In the genomic region with DNA sequence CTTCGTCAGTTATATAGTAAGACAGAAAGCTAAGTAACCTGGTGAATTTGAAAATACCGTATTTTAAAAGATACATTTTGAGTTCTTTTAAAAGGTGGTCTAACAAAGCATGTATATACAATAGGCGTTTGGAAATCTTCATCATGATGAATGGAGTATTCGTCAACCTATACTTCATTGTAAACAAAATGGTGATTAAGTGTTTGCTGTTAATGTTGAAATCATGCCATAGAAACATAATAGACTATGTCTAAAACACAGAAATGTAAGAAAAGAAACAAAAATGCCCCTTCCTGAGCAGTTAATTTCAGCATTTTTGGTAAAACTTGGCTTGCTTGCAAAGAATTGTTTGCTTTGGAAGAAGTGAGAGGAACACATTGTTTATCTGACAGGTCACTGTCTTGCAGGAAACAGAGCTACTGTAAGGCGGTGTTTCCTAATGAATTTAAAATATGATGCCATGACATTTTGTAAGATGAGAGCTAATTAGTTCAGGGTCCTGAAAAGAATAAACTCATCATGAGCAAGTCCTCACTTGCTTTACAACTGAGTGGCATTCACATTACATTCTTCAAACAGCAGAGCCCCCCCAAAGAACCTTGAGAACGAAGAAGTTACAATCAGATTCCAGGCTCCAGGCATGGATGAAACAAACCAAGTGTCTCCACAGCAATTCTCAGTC, we compare ENCODE assay signal across 1 cellular context.
TF ChIP-seq lines count a peak whose summit lies in the region.

No MANE protein-coding gene starts in this region.

TF ChIP-seq in HepG2, 621 proteins besides CTCF, POLR2A, EP300 and RAD21:
- TF ChIP-seq CREM (IDR thresholded peaks at IDR 0.05) (no peak), CREM (CRISPR knock-in tag; IDR thresholded peaks at IDR 0.05) (no peak), SRSF9 (IDR thresholded peaks at IDR 0.05; ENCODE audit: borderline replicate concordance, insufficient read depth, low read depth, low read length, poor library complexity, severe bottlenecking) (no peak), NFE2 (CRISPR knock-in tag; IDR thresholded peaks at IDR 0.05) (no peak), ATF7-NPFF (CRISPR knock-in tag; IDR thresholded peaks at IDR 0.05; ENCODE audit: low read depth) (no peak), SMAD3 (CRISPR knock-in tag; IDR thresholded peaks at IDR 0.05) (no peak), TBL1XR1 (IDR thresholded peaks at IDR 0.05; ENCODE audit: borderline replicate concordance, low read length, partially characterized antibody) (no peak), HNRNPUL1 (IDR thresholded peaks at IDR 0.05; ENCODE audit: low read depth, low read length) (no peak), RFXAP (CRISPR knock-in tag; IDR thresholded peaks at IDR 0.05; ENCODE audit: borderline replicate concordance) (no peak), DPF2 (CRISPR knock-in tag; IDR thresholded peaks at IDR 0.05; ENCODE audit: borderline replicate concordance, low read depth) (no peak), SPEN (CRISPR knock-in tag; IDR thresholded peaks at IDR 0.05; ENCODE audit: low read depth) (no peak)
- TF ChIP-seq, protein P1, sequence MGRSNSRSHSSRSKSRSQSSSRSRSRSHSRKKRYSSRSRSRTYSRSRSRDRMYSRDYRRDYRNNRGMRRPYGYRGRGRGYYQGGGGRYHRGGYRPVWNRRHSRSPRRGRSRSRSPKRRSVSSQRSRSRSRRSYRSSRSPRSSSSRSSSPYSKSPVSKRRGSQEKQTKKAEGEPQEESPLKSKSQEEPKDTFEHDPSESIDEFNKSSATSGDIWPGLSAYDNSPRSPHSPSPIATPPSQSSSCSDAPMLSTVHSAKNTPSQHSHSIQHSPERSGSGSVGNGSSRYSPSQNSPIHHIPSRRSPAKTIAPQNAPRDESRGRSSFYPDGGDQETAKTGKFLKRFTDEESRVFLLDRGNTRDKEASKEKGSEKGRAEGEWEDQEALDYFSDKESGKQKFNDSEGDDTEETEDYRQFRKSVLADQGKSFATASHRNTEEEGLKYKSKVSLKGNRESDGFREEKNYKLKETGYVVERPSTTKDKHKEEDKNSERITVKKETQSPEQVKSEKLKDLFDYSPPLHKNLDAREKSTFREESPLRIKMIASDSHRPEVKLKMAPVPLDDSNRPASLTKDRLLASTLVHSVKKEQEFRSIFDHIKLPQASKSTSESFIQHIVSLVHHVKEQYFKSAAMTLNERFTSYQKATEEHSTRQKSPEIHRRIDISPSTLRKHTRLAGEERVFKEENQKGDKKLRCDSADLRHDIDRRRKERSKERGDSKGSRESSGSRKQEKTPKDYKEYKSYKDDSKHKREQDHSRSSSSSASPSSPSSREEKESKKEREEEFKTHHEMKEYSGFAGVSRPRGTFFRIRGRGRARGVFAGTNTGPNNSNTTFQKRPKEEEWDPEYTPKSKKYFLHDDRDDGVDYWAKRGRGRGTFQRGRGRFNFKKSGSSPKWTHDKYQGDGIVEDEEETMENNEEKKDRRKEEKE (IDR thresholded peaks at IDR 0.05) = no peak
- TF ChIP-seq, protein P2, sequence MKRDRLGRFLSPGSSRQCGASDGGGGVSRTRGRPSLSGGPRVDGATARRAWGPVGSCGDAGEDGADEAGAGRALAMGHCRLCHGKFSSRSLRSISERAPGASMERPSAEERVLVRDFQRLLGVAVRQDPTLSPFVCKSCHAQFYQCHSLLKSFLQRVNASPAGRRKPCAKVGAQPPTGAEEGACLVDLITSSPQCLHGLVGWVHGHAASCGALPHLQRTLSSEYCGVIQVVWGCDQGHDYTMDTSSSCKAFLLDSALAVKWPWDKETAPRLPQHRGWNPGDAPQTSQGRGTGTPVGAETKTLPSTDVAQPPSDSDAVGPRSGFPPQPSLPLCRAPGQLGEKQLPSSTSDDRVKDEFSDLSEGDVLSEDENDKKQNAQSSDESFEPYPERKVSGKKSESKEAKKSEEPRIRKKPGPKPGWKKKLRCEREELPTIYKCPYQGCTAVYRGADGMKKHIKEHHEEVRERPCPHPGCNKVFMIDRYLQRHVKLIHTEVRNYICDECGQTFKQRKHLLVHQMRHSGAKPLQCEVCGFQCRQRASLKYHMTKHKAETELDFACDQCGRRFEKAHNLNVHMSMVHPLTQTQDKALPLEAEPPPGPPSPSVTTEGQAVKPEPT (CRISPR knock-in tag; IDR thresholded peaks at IDR 0.05; ENCODE audit: low read depth) = no peak
- TF ChIP-seq, protein P3, sequence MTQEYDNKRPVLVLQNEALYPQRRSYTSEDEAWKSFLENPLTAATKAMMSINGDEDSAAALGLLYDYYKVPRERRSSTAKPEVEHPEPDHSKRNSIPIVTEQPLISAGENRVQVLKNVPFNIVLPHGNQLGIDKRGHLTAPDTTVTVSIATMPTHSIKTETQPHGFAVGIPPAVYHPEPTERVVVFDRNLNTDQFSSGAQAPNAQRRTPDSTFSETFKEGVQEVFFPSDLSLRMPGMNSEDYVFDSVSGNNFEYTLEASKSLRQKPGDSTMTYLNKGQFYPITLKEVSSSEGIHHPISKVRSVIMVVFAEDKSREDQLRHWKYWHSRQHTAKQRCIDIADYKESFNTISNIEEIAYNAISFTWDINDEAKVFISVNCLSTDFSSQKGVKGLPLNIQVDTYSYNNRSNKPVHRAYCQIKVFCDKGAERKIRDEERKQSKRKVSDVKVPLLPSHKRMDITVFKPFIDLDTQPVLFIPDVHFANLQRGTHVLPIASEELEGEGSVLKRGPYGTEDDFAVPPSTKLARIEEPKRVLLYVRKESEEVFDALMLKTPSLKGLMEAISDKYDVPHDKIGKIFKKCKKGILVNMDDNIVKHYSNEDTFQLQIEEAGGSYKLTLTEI (CRISPR knock-in tag; conservative IDR thresholded peaks at IDR 0.05) = no peak
